1 cellular context compared by ENCODE assay signal in genomic region chr9:27573699-27574265, GRCh38.
TF ChIP-seq lines count a peak whose summit lies in the region.

No MANE protein-coding gene starts in this region.

TF ChIP-seq in HEK293, 187 proteins besides CTCF, POLR2A, EP300 and RAD21 (continued from another document and continues in another):
- TF ChIP-seq ZNF704 (tag by site-specific recombination; IDR thresholded peaks at IDR 0.05) (no peak), ZNF621 (tag by site-specific recombination; IDR thresholded peaks at IDR 0.05) (no peak), HOXD13 (CRISPR knock-in tag; IDR thresholded peaks at IDR 0.05; ENCODE audit: borderline replicate concordance) (no peak), ZSCAN23 (tag by site-specific recombination; IDR thresholded peaks at IDR 0.05) (no peak), AEBP2 (tag by site-specific recombination; IDR thresholded peaks at IDR 0.05; ENCODE audit: borderline replicate concordance) (no peak), ZNF585B (tag by site-specific recombination; IDR thresholded peaks at IDR 0.05) (no peak), MZF1 (tag by site-specific recombination; IDR thresholded peaks at IDR 0.05; ENCODE audit: borderline replicate concordance) (no peak; the same call in 1 of the 2 replicates), ZIC2 (tag by site-specific recombination; IDR thresholded peaks at IDR 0.05) (no peak), SCRT1 (tag by site-specific recombination; IDR thresholded peaks at IDR 0.05; ENCODE audit: borderline replicate concordance) (no peak; the same call in 1 of the 2 replicates), ZBTB7A (tag by site-specific recombination; IDR thresholded peaks at IDR 0.05; ENCODE audit: low read depth) (no peak), ZNF302 (tag by site-specific recombination; IDR thresholded peaks at IDR 0.05; ENCODE audit: low read depth) (no peak), ZNF184 (tag by site-specific recombination; IDR thresholded peaks at IDR 0.05) (no peak), ZNF843 (tag by site-specific recombination; IDR thresholded peaks at IDR 0.05) (0 out of 2 replicates have a peak, but pooled peaks have one; percentile 20), ATF2 (tag by site-specific recombination; IDR thresholded peaks at IDR 0.05; ENCODE audit: low read depth) (peak; percentile 95), ZFP37 (tag by site-specific recombination; IDR thresholded peaks at IDR 0.05) (no peak), ZNF174 (tag by site-specific recombination; IDR thresholded peaks at IDR 0.05) (no peak), SALL2 (tag by site-specific recombination; IDR thresholded peaks at IDR 0.05; ENCODE audit: borderline replicate concordance) (no peak), REST (tag by site-specific recombination; IDR thresholded peaks at IDR 0.05) (peak; percentile 41), ZNF292 (tag by site-specific recombination; IDR thresholded peaks at IDR 0.05; ENCODE audit: borderline replicate concordance, low read depth) (no peak), ZNF792 (tag by site-specific recombination; IDR thresholded peaks at IDR 0.05) (no peak), ZFP3 (tag by site-specific recombination; IDR thresholded peaks at IDR 0.05; ENCODE audit: low read depth) (no peak), ZFP41 (tag by site-specific recombination; IDR thresholded peaks at IDR 0.05; ENCODE audit: borderline replicate concordance) (no peak), HOXA7 (CRISPR knock-in tag; IDR thresholded peaks at IDR 0.05; ENCODE audit: borderline replicate concordance) (no peak), ZFHX2 (tag by site-specific recombination; conservative IDR thresholded peaks at IDR 0.05) (peak; percentile 71), ZBTB8A (tag by site-specific recombination; IDR thresholded peaks at IDR 0.05) (no peak), ZBTB17 (tag by site-specific recombination; IDR thresholded peaks at IDR 0.05) (no peak), ZSCAN30 (tag by site-specific recombination; IDR thresholded peaks at IDR 0.05) (no peak), ZNF19 (tag by site-specific recombination; IDR thresholded peaks at IDR 0.05; ENCODE audit: low read depth) (no peak), ZNF341 (tag by site-specific recombination; IDR thresholded peaks at IDR 0.05; ENCODE audit: low read depth) (peak; percentile 52), TSHZ1 (tag by site-specific recombination; IDR thresholded peaks at IDR 0.05; ENCODE audit: borderline replicate concordance) (no peak), ZNF658 (tag by site-specific recombination; IDR thresholded peaks at IDR 0.05) (no peak), ZNF16 (tag by site-specific recombination; IDR thresholded peaks at IDR 0.05; ENCODE audit: low read depth) (no peak), ZNF214 (tag by site-specific recombination; IDR thresholded peaks at IDR 0.05; ENCODE audit: borderline replicate concordance) (no peak), ZNF155 (tag by site-specific recombination; IDR thresholded peaks at IDR 0.05) (no peak), ZNF560 (tag by site-specific recombination; IDR thresholded peaks at IDR 0.05; ENCODE audit: borderline replicate concordance) (no peak), ZNF37A (tag by site-specific recombination; IDR thresholded peaks at IDR 0.05) (no peak), ZBTB20 (tag by site-specific recombination; IDR thresholded peaks at IDR 0.05) (no peak), ZNF530 (tag by site-specific recombination; IDR thresholded peaks at IDR 0.05; ENCODE audit: low read depth) (no peak), ZNF692 (tag by site-specific recombination; IDR thresholded peaks at IDR 0.05) (no peak), ZNF311 (tag by site-specific recombination; IDR thresholded peaks at IDR 0.05; ENCODE audit: borderline replicate concordance) (no peak), ZNF48 (tag by site-specific recombination; IDR thresholded peaks at IDR 0.05) (no peak), ZSCAN4 (tag by site-specific recombination; IDR thresholded peaks at IDR 0.05) (no peak), ZNF366 (tag by site-specific recombination; conservative IDR thresholded peaks at IDR 0.05) (peak; percentile 85), KLF16 (tag by site-specific recombination; IDR thresholded peaks at IDR 0.05) (no peak), ZNF558 (tag by site-specific recombination; IDR thresholded peaks at IDR 0.05) (0 out of 2 replicates have a peak, but pooled peaks have one; percentile 17), KLF10 (tag by site-specific recombination; IDR thresholded peaks at IDR 0.05) (peak; percentile 91), ZNF555 (tag by site-specific recombination; conservative IDR thresholded peaks at IDR 0.05) (no peak), ZNF600 (tag by site-specific recombination; IDR thresholded peaks at IDR 0.05) (0 out of 2 replicates have a peak, but pooled peaks have one; percentile 45), ZNF114 (tag by site-specific recombination; IDR thresholded peaks at IDR 0.05) (no peak), ZSCAN16 (tag by site-specific recombination; IDR thresholded peaks at IDR 0.05) (no peak), MEIS1 (CRISPR knock-in tag; IDR thresholded peaks at IDR 0.05; ENCODE audit: borderline replicate concordance) (no peak), ZFP69B (tag by site-specific recombination; IDR thresholded peaks at IDR 0.05) (peak; percentile 37; the same call in 1 of the 2 replicates), ZNF324 (tag by site-specific recombination; IDR thresholded peaks at IDR 0.05) (no peak), OVOL3 (tag by site-specific recombination; IDR thresholded peaks at IDR 0.05) (no peak), ZNF660 (tag by site-specific recombination; IDR thresholded peaks at IDR 0.05) (no peak; the same call in 1 of the 2 replicates), GLI4 (tag by site-specific recombination; IDR thresholded peaks at IDR 0.05) (no peak), GLI2 (tag by site-specific recombination; IDR thresholded peaks at IDR 0.05; ENCODE audit: borderline replicate concordance, low read depth) (no peak), ZNF747 (tag by site-specific recombination; IDR thresholded peaks at IDR 0.05) (no peak), ZNF112 (tag by site-specific recombination; IDR thresholded peaks at IDR 0.05) (no peak), BCL11A (tag by site-specific recombination; IDR thresholded peaks at IDR 0.05; ENCODE audit: low read depth) (no peak), ZNF791 (tag by site-specific recombination; IDR thresholded peaks at IDR 0.05) (no peak), KLF7 (tag by site-specific recombination; IDR thresholded peaks at IDR 0.05; ENCODE audit: borderline replicate concordance) (0 out of 2 replicates have a peak, but pooled peaks have one; percentile 20), ZNF423 (tag by site-specific recombination; IDR thresholded peaks at IDR 0.05) (no peak), ZXDB (tag by site-specific recombination; IDR thresholded peaks at IDR 0.05) (peak; percentile 68; the same call in 1 of the 2 replicates), ZNF140 (tag by site-specific recombination; IDR thresholded peaks at IDR 0.05) (no peak), ZNF610 (tag by site-specific recombination; IDR thresholded peaks at IDR 0.05; ENCODE audit: borderline replicate concordance) (0 out of 2 replicates have a peak, but pooled peaks have one; percentile 38)
